In the genomic region with DNA sequence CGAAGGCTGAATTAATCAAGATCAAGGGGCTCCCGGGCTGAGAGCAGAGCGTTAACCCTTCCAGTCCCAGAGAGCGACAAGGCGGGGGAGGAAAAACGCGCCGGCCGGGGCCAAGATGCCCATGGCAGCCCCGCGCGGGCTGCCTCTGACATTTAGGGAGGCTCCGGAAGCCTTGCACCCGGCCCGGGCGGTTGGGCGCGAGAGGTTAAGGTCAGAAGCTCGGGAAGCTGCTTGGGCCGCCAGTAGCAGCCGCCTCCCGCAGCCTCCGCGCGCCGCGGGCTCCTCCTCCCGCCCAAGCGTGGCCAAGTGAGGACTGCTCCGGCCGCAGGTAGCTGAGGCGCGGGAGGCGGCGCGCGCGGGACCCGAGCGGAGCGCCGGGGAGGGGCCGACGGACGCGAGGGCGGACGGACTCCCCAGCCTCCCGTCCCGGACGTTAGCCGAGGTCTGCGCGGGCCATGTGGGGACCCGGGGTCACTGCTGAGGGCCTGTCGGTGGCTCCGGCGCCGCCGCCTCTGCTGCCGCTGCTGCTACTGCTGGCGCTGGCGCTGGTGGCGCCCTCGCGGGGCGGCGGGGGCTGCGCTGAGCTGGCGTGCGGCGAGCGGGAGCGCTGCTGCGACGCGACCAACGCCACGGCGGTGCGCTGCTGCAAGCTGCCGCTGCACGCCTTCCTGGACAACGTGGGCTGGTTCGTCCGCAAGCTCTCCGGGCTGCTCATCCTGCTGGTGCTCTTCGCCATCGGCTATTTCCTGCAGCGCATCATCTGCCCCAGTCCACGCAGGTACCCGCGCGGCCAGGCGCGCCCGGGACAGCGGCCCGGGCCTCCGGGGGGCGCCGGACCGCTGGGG, we compare ENCODE assay signal across 8 cellular contexts. TPM values are rescaled to one million over a fixed set of nuclear protein-coding genes. Genes with fewer than 3 reads are reported as not detected.
A peak's percentile ranks its signal among the peaks of the same experiment; 100 is the strongest.
DNase-seq lines count a peak whose midpoint lies in the region; ATAC-seq and TF ChIP-seq lines count a peak whose summit lies in the region.

Gene C3orf80, plus strand, starts transcription at position 242 of the 845 bp plus-strand sequence. Its CDS starts 214 bp downstream, at position 456.

- WGBS in upper lobe of left lung, 2 donors, result 1% methylated on average over 21 of the region's 103 CpGs; no CpG with 5 or more reads in 1 of the 2 donors

- no peaks in the 10 kb centered on the region for H3K36me3 ChIP-seq in upper lobe of left lung

- peaks cover 17% of the 10 kb centered on the region for H3K4me1 Mint-ChIP-seq in activated T-cell treated with anti-CD3 and anti-CD28 coated beads, Interleukin-2, amount 50 U/mL, for 4 hours (ENCODE audit: low read depth)
- peaks cover 19% of the 10 kb centered on the region for H3K4me1 Mint-ChIP-seq in nephron progenitor cell

- H3K27me3 Mint-ChIP-seq in activated T-cell treated with anti-CD3 and anti-CD28 coated beads, Interleukin-2, amount 50 U/mL, for 4 hours (ENCODE audit: low read depth), result peaks cover 43% of the 10 kb centered on the region
- H3K27me3 Mint-ChIP-seq in nephron progenitor cell (ENCODE audit: low read depth, poor library complexity), result peaks cover 67% of the 10 kb centered on the region

- DNase-seq in COR-L47 (lab: John Stamatoyannopoulos, UW), result peak; percentile 80
- peak; percentile 96 for DNase-seq in NCI-H82 (lab: John Stamatoyannopoulos, UW)
- peak; percentile 8 for DNase-seq in activated T-cell treated with anti-CD3 and anti-CD28 coated beads, Interleukin-2, amount 50 U/mL, for 4 hours
- DNase-seq in fibroblast of peridontal ligament (ENCODE audit: extremely low read depth), result peak; percentile 6
- peak; percentile 79 for DNase-seq in nephron progenitor cell
- DNase-seq in upper lobe of left lung, result peak; percentile 52 to 93

- H3K4me3 ChIP-seq in upper lobe of left lung, result peak within 1 kb of the TSS; percentile 18 to 69 (median 62)

- no peaks in the 10 kb centered on the region for H3K9me3 Mint-ChIP-seq in activated T-cell treated with anti-CD3 and anti-CD28 coated beads, Interleukin-2, amount 50 U/mL, for 4 hours
- H3K9me3 Mint-ChIP-seq in nephron progenitor cell, result no peaks in the 10 kb centered on the region

- TF ChIP-seq CTCF in nephron progenitor cell (IDR thresholded peaks at IDR 0.05) (no peak), upper lobe of left lung (IDR thresholded peaks at IDR 0.05) (peak in 4 of 6 experiments; percentile 30 to 65 (median 32))

- H3K4me3 Mint-ChIP-seq in activated T-cell treated with anti-CD3 and anti-CD28 coated beads, Interleukin-2, amount 50 U/mL, for 4 hours, result peak within 1 kb of the TSS; percentile 72
- H3K4me3 Mint-ChIP-seq in nephron progenitor cell, result peak within 1 kb of the TSS; percentile 88

- ATAC-seq in GM19452 (IDR thresholded peaks at IDR 0.05; ENCODE audit: unreplicated experiment) (peak; percentile 89), HG03442 (IDR thresholded peaks at IDR 0.05; ENCODE audit: unreplicated experiment) (peak; percentile 75), upper lobe of left lung (ENCODE audit: low FRiP score in 2 of 2) (peak; percentile 69 to 86)
- peak; percentile 92 to 95 for ATAC-seq in activated T-cell treated with anti-CD3 and anti-CD28 coated beads, Interleukin-2, amount 50 U/mL, for 4 hours

- peak within 1 kb of the TSS in 1 of 4 donors; percentile 32 for H3K27ac ChIP-seq in upper lobe of left lung

- H3K4me1 ChIP-seq in upper lobe of left lung, result peaks cover 20 to 31% (median 22%) of the 10 kb centered on the region in 4 donors

- no peak for TF ChIP-seq EP300 in upper lobe of left lung (IDR thresholded peaks at IDR 0.05)

- peaks cover 0 to 29% (median 17%) of the 10 kb centered on the region in 4 donors for H3K27me3 ChIP-seq in upper lobe of left lung

- H3K9me3 ChIP-seq in upper lobe of left lung, result no peaks in the 10 kb centered on the region

- peak in 1 of 4 donors; percentile 14 for TF ChIP-seq POLR2A in upper lobe of left lung (IDR thresholded peaks at IDR 0.05)

- no peaks in the 10 kb centered on the region for H3K36me3 Mint-ChIP-seq in activated T-cell treated with anti-CD3 and anti-CD28 coated beads, Interleukin-2, amount 50 U/mL, for 4 hours (ENCODE audit: insufficient read depth)
- no peaks in the 10 kb centered on the region for H3K36me3 Mint-ChIP-seq in nephron progenitor cell (ENCODE audit: low read depth)

- H3K27ac Mint-ChIP-seq in nephron progenitor cell, result no peak within 1 kb of the TSS

RNA-seq across cellular contexts. Expression of gene C3orf80, which starts in this region (rescaled TPM):
- total RNA-seq in activated T-cell treated with anti-CD3 and anti-CD28 coated beads, Interleukin-2, amount 50 U/mL, for 4 hours, result under 1 TPM in 1 of 3 donors, not detected in 2; 0.13 TPM
- total RNA-seq in upper lobe of left lung, result 1 to 10 TPM in 3 of 6 donors, under 1 TPM in 2, not detected in 1; 0.30 to 4.2 (median 1.1) TPM

Comparison
In these comparisons a context has a peak if more than half of its experiments do, and no peak if none do; other contexts are left out.
1. Peak in DNase-seq and ATAC-seq in activated T-cell treated with anti-CD3 and anti-CD28 coated beads, Interleukin-2, amount 50 U/mL, for 4 hours; RNA of the gene not detected or under 1 TPM.
2. DNase-seq: peak in every context shown above with its lines; median percentile 96 in NCI-H82; 80 in COR-L47; 79 in nephron progenitor cell; 72 in upper lobe of left lung; 8 in activated T-cell treated with anti-CD3 and anti-CD28 coated beads, Interleukin-2, amount 50 U/mL, for 4 hours; 6 in fibroblast of peridontal ligament.